ENCODE assay signal across 27 cellular contexts in genomic region chr15:40934457-40934856, GRCh38. TPM values are rescaled to one million over a fixed set of nuclear protein-coding genes. Genes with fewer than 3 reads are reported as not detected.
DNase-seq lines count a peak whose midpoint lies in the region; ATAC-seq, FAIRE-seq and TF ChIP-seq lines count a peak whose summit lies in the region.
"Had no signal": no experiment of that assay in that cellular context is flagged by ENCODE, and none has a peak within 500 bp of the region (broad histone marks: within the 10 kb centered on the region; RNA-seq: fewer than 3 reads in every experiment).

No MANE protein-coding gene starts in this region.

- no peak overlapping the region for H3K4me2 ChIP-seq in H1 (ENCODE audit: insufficient read depth in 1 of 2, low read depth in 2 of 2, low read length in 2 of 2)
- H3K4me2 ChIP-seq: KMS-11, SK-N-SH had no signal

- H4K5ac ChIP-seq in H1 (ENCODE audit: insufficient read length, low read depth, low read length): no peak overlapping the region

- H3K56ac ChIP-seq in H1 (replicated peaks; ENCODE audit: insufficient read length, low read depth, low read length): no peak overlapping the region

- intact Hi-C loops in heart right ventricle (cut with DNase I) (no loop called here), Right ventricle myocardium superior (cut with DNase I) (no loop called here), psoas muscle (cut with DNase I) (no loop called here)

- H3K9me3 Mint-ChIP-seq in chondrocyte (ENCODE audit: low read depth): no peaks in the 10 kb centered on the region
- H3K9me3 Mint-ChIP-seq: H9, HFFc6, IgD-negative memory B cell had no signal

- H3K4me1 Mint-ChIP-seq in chondrocyte (ENCODE audit: low read depth): peaks cover 30% of the 10 kb centered on the region

- H3K27ac ChIP-seq in heart right ventricle (peak overlapping the region in 4 of 10 donors; percentile 61 to 96 (median 88)), H1 (ENCODE audit: low read depth, low read length) (no peak overlapping the region), psoas muscle (no peak overlapping the region)
- H3K27ac ChIP-seq: GM23248, KMS-11 had no signal

- no peak overlapping the region for H2AK5ac ChIP-seq in H1 (ENCODE audit: low read depth, low read length)

- H3K4me1 ChIP-seq in heart right ventricle (peaks cover 7 to 90% (median 63%) of the 10 kb centered on the region in 9 donors), H1 (replicated peaks in 1 of 4; ENCODE audit: control insufficient read depth in 3 of 4, insufficient read depth in 4 of 4, low read length in 3 of 4) (peaks cover 0 to 17% (median 10%) of the 10 kb centered on the region in 4 experiments; a peak in 5 of 7 replicates), psoas muscle (peaks cover 34% of the 10 kb centered on the region)

- 0 out of 2 replicates have a peak overlapping the region, but pooled peaks have one; percentile 3 for H2BK12ac ChIP-seq in H1 (ENCODE audit: low read depth, low read length)

- no peaks in the 10 kb centered on the region for H3K9me3 ChIP-seq in heart right ventricle
- H3K9me3 ChIP-seq in H1 (ENCODE audit: insufficient read depth in 2 of 2, low read depth in 1 of 2, low read length in 1 of 2): no peaks in the 10 kb centered on the region
- H3K9me3 ChIP-seq in psoas muscle: no peaks in the 10 kb centered on the region
- H3K9me3 ChIP-seq: SK-N-SH had no signal

- no peak overlapping the region for H4K91ac ChIP-seq in H1 (replicated peaks; ENCODE audit: insufficient read length, low read length)

- no peak overlapping the region for H4K8ac ChIP-seq in H1 (ENCODE audit: extremely low read depth, insufficient read depth, low read length)

- CTCF ChIA-PET in H1 (lab: Charles Lee; ENCODE audit: partially characterized antibody): interaction anchor here (1.2 to 33.1 kb wide), 5 partner anchors 5 to 89 kb away, joined by 3 to 619 read pairs (median 590); partner anchors contain the start of genes CHAC1, DLL4 and VPS18

- no peak for FAIRE-seq in H1 (lab: Jason Lieb, UNC)
- FAIRE-seq: GM18507 had no signal

- no peak overlapping the region for H3K9ac ChIP-seq in H1 (replicated peaks in 1 of 4; ENCODE audit: extremely low read depth in 1 of 4, low read depth in 3 of 4, low read length in 3 of 4)
- H3K9ac ChIP-seq: GM23248, KMS-11, SK-N-SH had no signal

- H4K20me1 ChIP-seq in H1 (replicated peaks in 1 of 2; ENCODE audit: control insufficient read depth in 1 of 2, insufficient read depth in 2 of 2, low read length in 2 of 2): peaks cover 2 to 12% of the 10 kb centered on the region in 2 experiments

- no peak overlapping the region for H3K4ac ChIP-seq in H1 (replicated peaks; ENCODE audit: insufficient read length, low read depth, low read length)

- no peak overlapping the region for H2BK20ac ChIP-seq in H1 (ENCODE audit: low read length)

- H2AFZ ChIP-seq in H1 (ENCODE audit: low read length): no peak overlapping the region
- H2AFZ ChIP-seq: GM23248 had no signal

- ATAC-seq in heart right ventricle (no peak), Right ventricle myocardium superior (ENCODE audit: poor library complexity) (no peak), psoas muscle (no peak), GM21528 (IDR thresholded peaks at IDR 0.05; ENCODE audit: low FRiP score, unreplicated experiment) (no peak)
- ATAC-seq: Panc1 had no signal

- no peak overlapping the region for H2BK15ac ChIP-seq in H1 (ENCODE audit: low read length)

- TF ChIP-seq RAD21 in H1 (IDR thresholded peaks at IDR 0.05 in 1 of 2, conservative IDR thresholded peaks at IDR 0.05 in 1 of 2; ENCODE audit: low read depth in 2 of 2, low read length in 2 of 2): no peak

- H2BK5ac ChIP-seq in H1 (ENCODE audit: low read depth, low read length): no peak overlapping the region

- no peak overlapping the region for H3K4me3 Mint-ChIP-seq in chondrocyte (ENCODE audit: unreplicated experiment)
- H3K4me3 Mint-ChIP-seq: H9, HFFc6, IgD-negative memory B cell had no signal

- peaks cover 16% of the 10 kb centered on the region for H3K27me3 Mint-ChIP-seq in chondrocyte (ENCODE audit: low read depth)

- H3K36me3 ChIP-seq in heart right ventricle: peaks cover 0 to 81% (median 14%) of the 10 kb centered on the region in 9 donors
- H3K36me3 ChIP-seq in H1 (ENCODE audit: control insufficient read depth in 2 of 4, insufficient read depth in 4 of 4, low read length in 3 of 4): no peaks in the 10 kb centered on the region
- no peaks in the 10 kb centered on the region for H3K36me3 ChIP-seq in psoas muscle (ENCODE audit: insufficient read depth in 1 of 2, low read depth in 1 of 2)

- DNase-seq in heart right ventricle: no peak
- DNase-seq in Right ventricle myocardium superior: no peak
- DNase-seq in H1 (ENCODE audit: low read depth in 1 of 2, low spot score in 2 of 2): no peak
- no peak for DNase-seq in psoas muscle
- DNase-seq in stimulated activated CD4-positive, alpha-beta T cell treated with anti-CD3 and anti-CD28 coated beads, Interleukin-15, amount 100 ng/mL, for 24 hours: no peak
- no peak for DNase-seq in chondrocyte (ENCODE audit: low spot score)
- DNase-seq: DMS153, GM23248, H9, HFFc6, MM.1S, NCI-H1092, NCI-H1417 treated with DMSO at 0.1 percent for 48 hours, NCI-H1694 treated with DMSO at 0.1 percent for 48 hours, NCI-H2081 treated with DMSO at 0.1 percent for 48 hours, NCI-H2171, NCI-H226, NCI-H510A, NCI-H69, SK-N-SH had no signal

- H3K27me3 ChIP-seq in heart right ventricle: peaks cover 0 to 39% (median 9%) of the 10 kb centered on the region in 7 donors
- H3K27me3 ChIP-seq in H1 (replicated peaks in 1 of 4; ENCODE audit: control insufficient read depth in 3 of 4, extremely low read depth in 1 of 4, insufficient read depth in 3 of 4, low read length in 3 of 4): peaks cover 26 to 51% (median 42%) of the 10 kb centered on the region in 4 experiments
- peaks cover 0 to 33% (median 8%) of the 10 kb centered on the region in 3 donors for H3K27me3 ChIP-seq in psoas muscle (ENCODE audit: insufficient read depth in 3 of 3, low read length in 2 of 3)

- H3K4me3 ChIP-seq in heart right ventricle (peak overlapping the region in 7 of 10 donors; percentile 15 to 96 (median 77)), H1 (ENCODE audit: extremely low read depth in 1 of 4, insufficient read depth in 2 of 4, low read depth in 3 of 4, low read length in 4 of 4) (no peak overlapping the region), psoas muscle (peak overlapping the region; percentile 66)
- H3K4me3 ChIP-seq: GM23248 had no signal

- H3K79me2 ChIP-seq in H1 (ENCODE audit: control insufficient read depth in 1 of 2, insufficient read depth in 2 of 2, low read length in 2 of 2): no peaks in the 10 kb centered on the region

- no peak overlapping the region for H3K23ac ChIP-seq in H1 (ENCODE audit: insufficient read length)

- H3K14ac ChIP-seq in H1 (ENCODE audit: insufficient read length): no peak overlapping the region

- no peak overlapping the region for H2BK120ac ChIP-seq in H1 (replicated peaks; ENCODE audit: low read depth, low read length)

- 83 to 90% methylated on average over 6 of the region's 6 CpGs for WGBS in heart right ventricle, 2 donors
- 94% methylated on average over 6 of the region's 6 CpGs; no CpG with 5 or more reads in 1 of the 2 experiments for WGBS in H1 (ENCODE audit: extremely low coverage in 1 of 2, insufficient coverage in 1 of 2, insufficient read length in 1 of 2, insufficient replicate concordance in 2 of 2, low coverage in 1 of 2, low lambda C conversion rate in 2 of 2, missing lambda C conversion rate in 1 of 2), 2 experiments
- WGBS in psoas muscle, 3 donors: 85 to 88% (median 87%) methylated on average over 6 of the region's 6 CpGs

- H3K27ac Mint-ChIP-seq in chondrocyte (ENCODE audit: unreplicated experiment): no peak overlapping the region
- H3K27ac Mint-ChIP-seq: H9, HFFc6, IgD-negative memory B cell had no signal

- TF ChIP-seq CTCF in heart right ventricle (IDR thresholded peaks at IDR 0.05): no peak
- TF ChIP-seq CTCF in H1 (IDR thresholded peaks at IDR 0.05; ENCODE audit: control extremely low read depth in 1 of 3, insufficient read depth in 1 of 3, low read depth in 1 of 3, low read length in 3 of 3): no peak
- no peak for TF ChIP-seq CTCF in psoas muscle (IDR thresholded peaks at IDR 0.05)
- TF ChIP-seq CTCF in chondrocyte (IDR thresholded peaks at IDR 0.05): no peak

- H3K23me2 ChIP-seq in H1 (ENCODE audit: low read depth, low read length): peaks cover 9% of the 10 kb centered on the region; the same call in 1 of the 2 replicates

- no peak overlapping the region for H3K18ac ChIP-seq in H1 (ENCODE audit: extremely low read depth, low read length)

- TF ChIP-seq POLR2A in H1 (IDR thresholded peaks at IDR 0.05; ENCODE audit: control extremely low read depth in 1 of 2, low read depth in 2 of 2, low read length in 2 of 2): no peak

- H3K36me3 Mint-ChIP-seq in chondrocyte (ENCODE audit: low read depth): no peaks in the 10 kb centered on the region

- POLR2A ChIA-PET in H1 (lab: Charles Lee; ENCODE audit: partially characterized antibody): interaction anchor here (0.7 to 43.8 kb wide), 3 partner anchors 11 to 17 kb away, joined by 3 to 1505 read pairs (median 5); partner anchors contain the start of gene CHAC1

- TF ChIP-seq EP300 in H1 (IDR thresholded peaks at IDR 0.05; ENCODE audit: borderline replicate concordance in 1 of 2, low read depth in 2 of 2, low read length in 2 of 2): no peak

- H3K79me1 ChIP-seq in H1 (ENCODE audit: low read depth, low read length): no peaks in the 10 kb centered on the region

RNA-seq across cellular contexts. Expression of gene DLL4, which starts 5.3 kb away (rescaled TPM):
- 10 to 100 TPM in 8 of 10 donors, 1 to 10 TPM in 2; 6.5 to 24.8 (median 16.6) TPM for total RNA-seq in heart right ventricle
- polyA plus RNA-seq in heart right ventricle: 10 to 100 TPM in 1 of 2 donors, 1 to 10 TPM in 1; 8.7 to 10.2 TPM
- 10.7 TPM for total RNA-seq in Right ventricle myocardium superior
- 0.48 and 0.60 TPM in 2 replicates for total RNA-seq in H1 (2021; fragmentation: NEBNext Ultra II Directional; extraction: Animal tissue kit (Norgen Biotek cat#: 25700))
- 0.22 and 0.23 TPM in 2 replicates for polyA plus RNA-seq in H1 (2011; rRNA removed)
- polyA plus RNA-seq in H1 (2011; cell fraction: cytosol; rRNA removed): 0.21 TPM
- polyA plus RNA-seq in H1 (2011; cell fraction: nucleus; rRNA removed): 1.0 TPM
- polyA plus RNA-seq in H1 (2012, experiment 1 of 2): 0.12 to 0.18 TPM (median 0.17 TPM) in 3 of 4 replicates, not detected in the other
- 0.16 TPM for polyA plus RNA-seq in H1 (2012, experiment 2 of 2)
- 0.20 TPM for polyA plus RNA-seq in H1 (2013, experiment 1 of 2)
- 0.20 TPM for polyA plus RNA-seq in H1 (2013, experiment 2 of 2)
- polyA minus RNA-seq in H1 (2011; rRNA and poly(A)+ RNA removed): 0.27 and 0.85 TPM in 2 replicates
- polyA minus RNA-seq in H1 (2011; cell fraction: cytosol; rRNA and poly(A)+ RNA removed): not detected
- polyA minus RNA-seq in H1 (2011; cell fraction: nucleus; rRNA and poly(A)+ RNA removed): 2.5 TPM
- total RNA-seq in psoas muscle: 10 to 100 TPM in 1 of 4 donors, 1 to 10 TPM in 3; 7.2 to 13.1 (median 9.2) TPM
- polyA plus RNA-seq in psoas muscle: 1 to 10 TPM; 4.0 to 6.1 (median 6.0) TPM
- 0.36 to 0.45 TPM in 2 of 3 replicates, not detected in the other for total RNA-seq in chondrocyte
- total RNA-seq: A172, Daoy, GM23248 had no signal
- polyA plus RNA-seq: GM23248, IgD-negative memory B cell had no signal

RNA-seq across cellular contexts. Expression of gene CHAC1, which starts 18.8 kb away (rescaled TPM):
- total RNA-seq in heart right ventricle (1 to 10 TPM in 7 of 10 donors, under 1 TPM in 3; 0.31 to 4.8 (median 1.7) TPM), Right ventricle myocardium superior (0.46 TPM), psoas muscle (100 to 1,000 TPM in 2 of 4 donors, 10 to 100 TPM in 1, 1 to 10 TPM in 1; 3.7 to 243 (median 96.3) TPM), chondrocyte (2.8 to 78.5 TPM (median 77.6 TPM) in 3 replicates)
- polyA plus RNA-seq in heart right ventricle (1 to 10 TPM; 1.7 to 7.6 TPM), H1 (2011; rRNA removed) (159 and 215 TPM in 2 replicates), psoas muscle (100 to 1,000 TPM in 1 of 3 donors, 10 to 100 TPM in 2; 14.0 to 129 (median 49.0) TPM)
- 28.7 and 34.3 TPM in 2 replicates for total RNA-seq in H1 (2021; fragmentation: NEBNext Ultra II Directional; extraction: Animal tissue kit (Norgen Biotek cat#: 25700))
- polyA plus RNA-seq in H1 (2011; cell fraction: cytosol; rRNA removed): 112 TPM
- polyA plus RNA-seq in H1 (2011; cell fraction: nucleus; rRNA removed): 104 TPM
- polyA plus RNA-seq in H1 (2012, experiment 1 of 2): 33.4 to 49.1 TPM (median 43.9 TPM) in 4 replicates
- 56.2 TPM for polyA plus RNA-seq in H1 (2012, experiment 2 of 2)
- polyA plus RNA-seq in H1 (2013, experiment 1 of 2): 17.9 TPM
- polyA plus RNA-seq in H1 (2013, experiment 2 of 2): 16.9 TPM
- 55.7 and 84.0 TPM in 2 replicates for polyA minus RNA-seq in H1 (2011; rRNA and poly(A)+ RNA removed)
- polyA minus RNA-seq in H1 (2011; cell fraction: cytosol; rRNA and poly(A)+ RNA removed): 89.2 TPM
- 65.8 TPM for polyA minus RNA-seq in H1 (2011; cell fraction: nucleus; rRNA and poly(A)+ RNA removed)

RNA-seq across cellular contexts. Expression of gene VPS18, which starts 40.2 kb away (rescaled TPM):
- total RNA-seq in heart right ventricle (10 to 100 TPM; 16.0 to 25.0 (median 21.5) TPM), Right ventricle myocardium superior (18.4 TPM), psoas muscle (10 to 100 TPM in 3 of 4 donors, 1 to 10 TPM in 1; 8.1 to 20.5 (median 16.3) TPM), chondrocyte (29.4 to 35.6 TPM (median 33.0 TPM) in 3 replicates)
- polyA plus RNA-seq in heart right ventricle (10 to 100 TPM; 10.5 to 12.2 TPM), H1 (2011; rRNA removed) (28.9 and 32.9 TPM in 2 replicates), psoas muscle (10 to 100 TPM in 2 of 3 donors, 1 to 10 TPM in 1; 8.4 to 16.9 (median 12.3) TPM)
- 31.9 and 32.7 TPM in 2 replicates for total RNA-seq in H1 (2021; fragmentation: NEBNext Ultra II Directional; extraction: Animal tissue kit (Norgen Biotek cat#: 25700))
- polyA plus RNA-seq in H1 (2011; cell fraction: cytosol; rRNA removed): 27.4 TPM
- polyA plus RNA-seq in H1 (2011; cell fraction: nucleus; rRNA removed): 35.6 TPM
- 19.1 to 31.3 TPM (median 29.5 TPM) in 4 replicates for polyA plus RNA-seq in H1 (2012, experiment 1 of 2)
- polyA plus RNA-seq in H1 (2012, experiment 2 of 2): 32.6 TPM
- polyA plus RNA-seq in H1 (2013, experiment 1 of 2): 12.6 TPM
- polyA plus RNA-seq in H1 (2013, experiment 2 of 2): 11.3 TPM
- 65.4 and 80.3 TPM in 2 replicates for polyA minus RNA-seq in H1 (2011; rRNA and poly(A)+ RNA removed)
- polyA minus RNA-seq in H1 (2011; cell fraction: cytosol; rRNA and poly(A)+ RNA removed): 39.1 TPM
- 31.4 TPM for polyA minus RNA-seq in H1 (2011; cell fraction: nucleus; rRNA and poly(A)+ RNA removed)

Comparison
In these comparisons a context has a peak if more than half of its experiments do, and no peak if none do; other contexts are left out.
1. H3K4me3 ChIP-seq: peak in heart right ventricle (7 of 10) and psoas muscle (single experiment); none in H1 (0 of 4).